Comparison of ENCODE assay signal across 3 cellular contexts in genomic region chr2:121157481-121157880, GRCh38.
DNase-seq lines count a peak whose midpoint lies in the region; ATAC-seq, FAIRE-seq and TF ChIP-seq lines count a peak whose summit lies in the region.
"Not testable (repeated sequence)": the region's sequence is repeated elsewhere in the genome, so short reads cannot be mapped to it uniquely, and the experiment has no call there.

No MANE protein-coding gene starts in this region.

- not testable (repeated sequence) for FAIRE-seq in K562 (lab: Jason Lieb, UNC)

- H3K36me3 ChIP-seq in HEK293 (ENCODE audit: control insufficient read depth in 2 of 2, insufficient read depth in 1 of 2, low read length in 2 of 2); Karpas-422 (ENCODE audit: insufficient read depth, low read length); K562 (ENCODE audit: control insufficient read depth, insufficient read depth, low read length): not testable (repeated sequence)

- not testable (repeated sequence) for H3K4me2 ChIP-seq in Karpas-422 (ENCODE audit: low read depth, low read length, poor library complexity, severe bottlenecking); K562 (ENCODE audit: insufficient read depth, low read length)

- ATAC-seq in K562 = not testable (repeated sequence)

- H3K9me3 ChIP-seq in HEK293 (ENCODE audit: control insufficient read depth, insufficient read depth, low read depth, low read length); Karpas-422 (ENCODE audit: low read length); K562 (replicated peaks; ENCODE audit: control insufficient read depth, insufficient read depth, low read depth, low read length): not testable (repeated sequence)

- in situ Hi-C loops in K562 (cut with MboI) = not testable (repeated sequence)

- intact Hi-C loops in K562 (cut with micrococcal nuclease) = not testable (repeated sequence)

- not testable (repeated sequence) for BruUV-seq in K562 (replicated peaks; lab: Mats Ljungman, UMichigan)

- TF ChIP-seq POLR2A in K562 (conservative IDR thresholded peaks at IDR 0.05) = not testable (repeated sequence)

- H2AFZ ChIP-seq in Karpas-422 (ENCODE audit: low read length); K562 (ENCODE audit: low read depth, low read length): not testable (repeated sequence)

- CTCF ChIA-PET in HEK293 (lab: Yijun Ruan, JAX); K562 (lab: Yijun Ruan, JAX; ENCODE audit: low intra/inter-chr PET ratio): not testable (repeated sequence)

- 0% methylated on average over 1 of the region's 1 CpG for WGBS in K562 (ENCODE audit: insufficient coverage, low coverage, missing lambda C conversion rate)

- not testable (repeated sequence) for TF ChIP-seq CTCF in HEK293 (tag by site-specific recombination; IDR thresholded peaks at IDR 0.05); K562 (IDR thresholded peaks at IDR 0.05 in 2 of 3, conservative IDR thresholded peaks at IDR 0.05 in 1 of 3; ENCODE audit: insufficient read depth in 2 of 3, low read depth in 1 of 3, low read length in 3 of 3)

- H3K4me3 ChIP-seq in HEK293 (ENCODE audit: low read depth, low read length); Karpas-422 (ENCODE audit: low read length); K562: not testable (repeated sequence)

- not testable (repeated sequence) for H3K27ac ChIP-seq in HEK293 (ENCODE audit: extremely low read depth, low read depth, low read length); Karpas-422 (ENCODE audit: low read length); K562 (ENCODE audit: extremely low read depth, low read depth, low read length)

- H3K9me2 ChIP-seq in Karpas-422 (replicated peaks; ENCODE audit: insufficient read depth, low read length) = not testable (repeated sequence)

- not testable (repeated sequence) for H3K9me1 ChIP-seq in K562 (ENCODE audit: control insufficient read depth, insufficient read depth, low read length)

- H3K79me2 ChIP-seq in Karpas-422 (ENCODE audit: low read length); K562 (ENCODE audit: control insufficient read depth, insufficient read depth, low read length): not testable (repeated sequence)

- POLR2A ChIA-PET in HEK293 (lab: Yijun Ruan, JAX); K562 (lab: Yijun Ruan, JAX): not testable (repeated sequence)

- not testable (repeated sequence) for H4K20me1 ChIP-seq in Karpas-422 (ENCODE audit: insufficient read depth, low read depth, low read length); K562 (replicated peaks; ENCODE audit: control insufficient read depth, insufficient read depth, low read length)

- not testable (repeated sequence) for H3K9ac ChIP-seq in Karpas-422 (ENCODE audit: low read length); K562 (ENCODE audit: insufficient read depth in 1 of 2, low read depth in 2 of 2, low read length in 2 of 2)

- not testable (repeated sequence) for TF ChIP-seq RAD21 in K562 (CRISPR knock-in tag; conservative IDR thresholded peaks at IDR 0.05 in 1 of 2, IDR thresholded peaks at IDR 0.05 in 1 of 2)

- H3K4me1 ChIP-seq in HEK293 (ENCODE audit: control insufficient read depth, insufficient read depth, low read length); Karpas-422 (ENCODE audit: low read length); K562 (replicated peaks in 1 of 2; ENCODE audit: control insufficient read depth in 2 of 2, insufficient read depth in 2 of 2, low read length in 2 of 2): not testable (repeated sequence)

- not testable (repeated sequence) for TF ChIP-seq EP300 in K562 (IDR thresholded peaks at IDR 0.05; ENCODE audit: low read length)

- DNase-seq in Karpas-422 = peak; percentile 14
- DNase-seq in K562 (ENCODE audit: extremely low read depth in 1 of 4, low spot score in 3 of 4) = not testable (repeated sequence)

- not testable (repeated sequence) for H3K27me3 ChIP-seq in Karpas-422 (ENCODE audit: low read length)
- peaks cover 4 to 12% of the 10 kb centered on the region in 2 experiments; a peak in 4 of 5 replicates for H3K27me3 ChIP-seq in K562 (ENCODE audit: control insufficient read depth in 2 of 2, insufficient read depth in 2 of 2, low read length in 2 of 2)

TF ChIP-seq in HEK293, 187 proteins besides CTCF, POLR2A, EP300 and RAD21:
- TF ChIP-seq TRIM28 (IDR thresholded peaks at IDR 0.05; ENCODE audit: borderline replicate concordance, low read length) (peak; percentile 19; the same call in 1 of the 2 replicates), SETDB1 (IDR thresholded peaks at IDR 0.05; ENCODE audit: insufficient read length, low read length) (peak; percentile 27), ZNF707 (tag by site-specific recombination; IDR thresholded peaks at IDR 0.05) (peak; percentile 91)
TF ChIP-seq in HEK293: peak in this region for 3; not testable (repeated sequence) for 184.

TF ChIP-seq in K562, 482 proteins besides CTCF, POLR2A, EP300 and RAD21:
- peak; percentile 94 for TF ChIP-seq ZNF707 (CRISPR knock-in tag; conservative IDR thresholded peaks at IDR 0.05)
